In genomic region chr4:20288047-20288650, GRCh38 we compare ENCODE assay signal across 26 cellular contexts. TPM values are rescaled to one million over a fixed set of nuclear protein-coding genes. Genes with fewer than 3 reads are reported as not detected.
A peak's percentile ranks its signal among the peaks of the same experiment; 100 is the strongest.
DNase-seq lines count a peak whose midpoint lies in the region; ATAC-seq and TF ChIP-seq lines count a peak whose summit lies in the region.
"Had no signal": no experiment of that assay in that cellular context is flagged by ENCODE, and none has a peak within 500 bp of the region (broad histone marks: within the 10 kb centered on the region; RNA-seq: fewer than 3 reads in every experiment).

No MANE protein-coding gene starts in this region.

- BruUV-seq in PC-3 (replicated peaks; lab: Mats Ljungman, UMichigan) = no TSS peak

- peak overlapping the region; percentile 55; the same call in 1 of the 2 replicates for H3K9ac ChIP-seq in PC-3 (ENCODE audit: low read length)
- H3K9ac ChIP-seq: neural progenitor cell had no signal

- peak overlapping the region; percentile 79 for H3K4me2 ChIP-seq in PC-3 (ENCODE audit: low read length)
- H3K4me2 ChIP-seq in hepatocyte = no peak overlapping the region
- H3K4me2 ChIP-seq: neural progenitor cell had no signal

- ATAC-seq in PC-3 = peak; percentile 14
- ATAC-seq: left lung; right cardiac atrium; stimulated activated naive CD8-positive, alpha-beta T cell treated with anti-CD3 and anti-CD28 coated beads, Interleukin-15, amount 100 ng/mL, for 72 hours had no signal

- H4K20me1 ChIP-seq in PC-3 (ENCODE audit: low read length) (no peaks in the 10 kb centered on the region), hepatocyte (ENCODE audit: insufficient read depth, poor library complexity, severe bottlenecking) (no peaks in the 10 kb centered on the region)

- no peak for TF ChIP-seq CTCF in PC-3 (conservative IDR thresholded peaks at IDR 0.05; ENCODE audit: low read depth, low read length)
- no peak for TF ChIP-seq CTCF in suprapubic skin (IDR thresholded peaks at IDR 0.05)
- no peak for TF ChIP-seq CTCF in endothelial cell (IDR thresholded peaks at IDR 0.05; ENCODE audit: unreplicated experiment)
- TF ChIP-seq CTCF in hepatocyte (IDR thresholded peaks at IDR 0.05; ENCODE audit: poor library complexity) = no peak

- intact Hi-C loops in PC-3 (cut with micrococcal nuclease) = no loop called here

- no peak for TF ChIP-seq EP300 in suprapubic skin (IDR thresholded peaks at IDR 0.05)

- no peaks in the 10 kb centered on the region for H3K27me3 Mint-ChIP-seq in endothelial cell (ENCODE audit: unreplicated experiment)
- H3K27me3 Mint-ChIP-seq: activated naive CD4-positive, alpha-beta T cell treated with anti-CD3 and anti-CD28 coated beads, Interleukin-2, amount 50 U/mL, for 24 hours; stimulated activated naive CD8-positive, alpha-beta T cell treated with anti-CD3 and anti-CD28 coated beads, Interleukin-15, amount 100 ng/mL, for 72 hours had no signal

- H3K9me3 ChIP-seq in PC-3 (ENCODE audit: low read length) (no peaks in the 10 kb centered on the region), suprapubic skin (no peaks in the 10 kb centered on the region), hepatocyte (ENCODE audit: low read depth) (no peaks in the 10 kb centered on the region)
- H3K9me3 ChIP-seq: left lung, uterus had no signal

- H3K4me3 ChIP-seq in PC-3 (ENCODE audit: low read length) (no peak overlapping the region), suprapubic skin (no peak overlapping the region), hepatocyte (no peak overlapping the region)
- H3K4me3 ChIP-seq: left lung, neural progenitor cell, uterus had no signal

- H3K27ac ChIP-seq in PC-3 (ENCODE audit: low read length) (peak overlapping the region; percentile 90), epithelial cell of prostate (peak overlapping the region; percentile 71), suprapubic skin (peak overlapping the region; percentile 14), hepatocyte (no peak overlapping the region)
- H3K27ac ChIP-seq: left lung, neural progenitor cell, uterus, WERI-Rb-1 had no signal

- TF ChIP-seq POLR2A in suprapubic skin (IDR thresholded peaks at IDR 0.05) = no peak

- H3K4me3 Mint-ChIP-seq in endothelial cell (ENCODE audit: unreplicated experiment) = no peak overlapping the region
- H3K4me3 Mint-ChIP-seq: activated naive CD4-positive, alpha-beta T cell treated with anti-CD3 and anti-CD28 coated beads, Interleukin-2, amount 50 U/mL, for 24 hours; neural progenitor cell; stimulated activated naive CD8-positive, alpha-beta T cell treated with anti-CD3 and anti-CD28 coated beads, Interleukin-15, amount 100 ng/mL, for 72 hours had no signal

- H2AFZ ChIP-seq in PC-3 (ENCODE audit: low read length) = no peak overlapping the region
- no peak overlapping the region for H2AFZ ChIP-seq in hepatocyte
- H2AFZ ChIP-seq: neural progenitor cell had no signal

- H3K36me3 ChIP-seq in PC-3 (ENCODE audit: low read depth, low read length) (peaks cover 12% of the 10 kb centered on the region; the same call in 1 of the 2 replicates), suprapubic skin (no peaks in the 10 kb centered on the region), hepatocyte (replicated peaks; ENCODE audit: insufficient read depth, low read depth) (no peaks in the 10 kb centered on the region)
- H3K36me3 ChIP-seq: left lung, neural progenitor cell, uterus, WERI-Rb-1 had no signal

- H3K9me3 Mint-ChIP-seq in endothelial cell (ENCODE audit: unreplicated experiment) = no peaks in the 10 kb centered on the region
- H3K9me3 Mint-ChIP-seq: activated naive CD4-positive, alpha-beta T cell treated with anti-CD3 and anti-CD28 coated beads, Interleukin-2, amount 50 U/mL, for 24 hours; neural progenitor cell had no signal

- H3K4me1 Mint-ChIP-seq in endothelial cell (ENCODE audit: unreplicated experiment) = peaks cover 7% of the 10 kb centered on the region
- H3K4me1 Mint-ChIP-seq: activated naive CD4-positive, alpha-beta T cell treated with anti-CD3 and anti-CD28 coated beads, Interleukin-2, amount 50 U/mL, for 24 hours; stimulated activated naive CD8-positive, alpha-beta T cell treated with anti-CD3 and anti-CD28 coated beads, Interleukin-15, amount 100 ng/mL, for 72 hours had no signal

- 73% methylated on average over 8 of the region's 8 CpGs for WGBS in suprapubic skin
- WGBS in hepatocyte (ENCODE audit: low lambda C conversion rate, missing lambda C conversion rate) = 90% methylated on average over 8 of the region's 8 CpGs

- H3K4me1 ChIP-seq in PC-3 (ENCODE audit: insufficient read depth, low read length) (peaks cover 41% of the 10 kb centered on the region), suprapubic skin (no peaks in the 10 kb centered on the region), hepatocyte (ENCODE audit: insufficient read depth) (no peaks in the 10 kb centered on the region)
- H3K4me1 ChIP-seq: left lung, uterus had no signal

- H3K36me3 Mint-ChIP-seq in endothelial cell (ENCODE audit: low read depth, unreplicated experiment) = no peaks in the 10 kb centered on the region
- H3K36me3 Mint-ChIP-seq: activated naive CD4-positive, alpha-beta T cell treated with anti-CD3 and anti-CD28 coated beads, Interleukin-2, amount 50 U/mL, for 24 hours had no signal

- H3K79me2 ChIP-seq in PC-3 (ENCODE audit: low read length) (peaks cover 59% of the 10 kb centered on the region), hepatocyte (peaks cover 9% of the 10 kb centered on the region)

- no peak overlapping the region for H3K27ac Mint-ChIP-seq in endothelial cell (ENCODE audit: unreplicated experiment)
- H3K27ac Mint-ChIP-seq: activated naive CD4-positive, alpha-beta T cell treated with anti-CD3 and anti-CD28 coated beads, Interleukin-2, amount 50 U/mL, for 24 hours; neural progenitor cell; stimulated activated naive CD8-positive, alpha-beta T cell treated with anti-CD3 and anti-CD28 coated beads, Interleukin-15, amount 100 ng/mL, for 72 hours had no signal

- peak; percentile 58 for DNase-seq in EL
- peak; percentile 34 for DNase-seq in PC-3
- DNase-seq in epithelial cell of prostate (ENCODE audit: low read depth, low spot score) = no peak
- DNase-seq in suprapubic skin (ENCODE audit: low spot score in 2 of 2) = no peak
- no peak for DNase-seq in endothelial cell (ENCODE audit: low spot score)
- no peak for DNase-seq in NCI-H510A (lab: John Stamatoyannopoulos, UW)
- no peak for DNase-seq in hepatocyte (ENCODE audit: low spot score)
- DNase-seq: activated CD4-positive, alpha-beta T cell treated with anti-CD3 and anti-CD28 coated beads for 4 hours; activated T-cell treated with anti-CD3 and anti-CD28 coated beads for 4 hours; C1 segment of cervical spinal cord; GDM1; glutamatergic neuron; GOT3; KBM-7; left lung; mesendoderm; NCI-H1105; NCI-H187; right cardiac atrium; stimulated activated naive CD8-positive, alpha-beta T cell treated with anti-CD3 and anti-CD28 coated beads, Interleukin-15, amount 100 ng/mL, for 72 hours; T1000; uterus; WERI-Rb-1 had no signal

- no peaks in the 10 kb centered on the region for H3F3A ChIP-seq in PC-3 (ENCODE audit: low read length, unreplicated experiment)

- POLR2A ChIA-PET in PC-3 (lab: Charles Lee; ENCODE audit: unreplicated experiment) = no interaction called here

- CTCF ChIA-PET in PC-3 (lab: Charles Lee) = no interaction called here

- H3K27me3 ChIP-seq in PC-3 (ENCODE audit: low read length) (no peaks in the 10 kb centered on the region), suprapubic skin (no peaks in the 10 kb centered on the region), hepatocyte (no peaks in the 10 kb centered on the region)
- H3K27me3 ChIP-seq: left lung, neural progenitor cell, uterus had no signal

- H3K9me2 ChIP-seq in PC-3 (replicated peaks; ENCODE audit: low read length) = no peaks in the 10 kb centered on the region
- no peaks in the 10 kb centered on the region for H3K9me2 ChIP-seq in hepatocyte (replicated peaks; ENCODE audit: insufficient read depth)

RNA-seq across cellular contexts. Expression of gene SLIT2, which starts 36.4 kb away (rescaled TPM):
- total RNA-seq in PC-3 (2014; rRNA removed) (19.1 and 28.7 TPM in 2 replicates), suprapubic skin (1 to 10 TPM; 2.5 to 4.7 (median 3.0) TPM), endothelial cell (ENCODE audit: unreplicated experiment) (8.1 TPM), hepatocyte (26.0 and 33.1 TPM in 2 replicates)
- polyA plus RNA-seq in hepatocyte = 28.9 and 29.2 TPM in 2 replicates
- total RNA-seq: NCI-H460 had no signal

Comparison
In these comparisons a context has a peak if more than half of its experiments do, and no peak if none do; other contexts are left out.
1. DNase-seq: peak in EL (single experiment) and PC-3 (single experiment); none in epithelial cell of prostate (single experiment), suprapubic skin (0 of 2), endothelial cell (single experiment), NCI-H510A (single experiment) and hepatocyte (single experiment).